18 cellular contexts compared by ENCODE assay signal in genomic region chr9:89354471-89354870, GRCh38.
"Had no signal": no experiment of that assay in that cellular context is flagged by ENCODE, and none has a peak within 500 bp of the region (broad histone marks: within the 10 kb centered on the region; RNA-seq: fewer than 3 reads in every experiment).

No MANE protein-coding gene starts in this region.

- H3K27me3 ChIP-seq: body of pancreas, tibial artery had no signal

- H3K9me3 Mint-ChIP-seq: activated naive CD4-positive, alpha-beta T cell treated with anti-CD3 and anti-CD28 coated beads, Interleukin-2, amount 50 U/mL, for 24 hours; activated T-helper 2 cell treated with anti-CD3 and anti-CD28 coated beads, Interferon-gamma antibody, Interleukin-2, Interleukin-4, amounts not matched to agents 10 μg/mL and 5 μg/mL and 100 μg/mL, durations not matched to agents 14 hours and 24 hours and 36 hours; dendritic cell treated with granulocyte-macrophage colony-stimulating factor and Interleukin-4, amounts not matched to agents 40 ng/mL and 50 ng/mL, for 4 days; natural killer cell had no signal

- H3K27ac Mint-ChIP-seq: activated T-helper 2 cell treated with anti-CD3 and anti-CD28 coated beads, Interferon-gamma antibody, Interleukin-2, Interleukin-4, amounts not matched to agents 10 μg/mL and 5 μg/mL and 100 μg/mL, durations not matched to agents 14 hours and 24 hours and 36 hours; dendritic cell treated with granulocyte-macrophage colony-stimulating factor and Interleukin-4, amounts not matched to agents 40 ng/mL and 50 ng/mL, for 4 days had no signal

- H3K4me3 ChIP-seq: body of pancreas, lower lobe of right lung, tibial artery had no signal

- ATAC-seq: activated CD4-positive, CD25-positive, alpha-beta regulatory T cell treated with anti-CD3 and anti-CD28 coated beads, Interleukin-2, amount 50 U/mL, for 24 hours; body of pancreas; esophagus mucosa; left cardiac atrium; lower lobe of right lung; natural killer cell had no signal

- H3K9me3 ChIP-seq: body of pancreas, lower lobe of right lung, tibial artery had no signal

- H3K27ac ChIP-seq: body of pancreas, lower lobe of right lung, tibial artery had no signal

- H3K4me3 Mint-ChIP-seq: activated naive CD4-positive, alpha-beta T cell treated with anti-CD3 and anti-CD28 coated beads, Interleukin-2, amount 50 U/mL, for 24 hours; dendritic cell treated with granulocyte-macrophage colony-stimulating factor and Interleukin-4, amounts not matched to agents 40 ng/mL and 50 ng/mL, for 4 days; natural killer cell had no signal

- H3K4me1 ChIP-seq: body of pancreas, tibial artery had no signal

- H3K27me3 Mint-ChIP-seq: activated naive CD4-positive, alpha-beta T cell treated with anti-CD3 and anti-CD28 coated beads, Interleukin-2, amount 50 U/mL, for 24 hours; dendritic cell treated with granulocyte-macrophage colony-stimulating factor and Interleukin-4, amounts not matched to agents 40 ng/mL and 50 ng/mL, for 4 days had no signal

- DNase-seq: activated CD4-positive, alpha-beta T cell treated with anti-CD3 and anti-CD28 coated beads, Interleukin-2, amount 50 U/mL, for 48 hours; activated CD8-positive, alpha-beta memory T cell treated with anti-CD3 and anti-CD28 coated beads, Interleukin-2, amount 50 U/mL, for 48 hours; amniotic stem cell; body of pancreas; glutamatergic neuron; left cardiac atrium; lower lobe of right lung; natural killer cell; occipital lobe; stimulated activated CD4-positive, alpha-beta T cell treated with anti-CD3 and anti-CD28 coated beads, Interleukin-12 subunit alpha, Interleukin-12 subunit beta, amount 100 ng/mL, for 4 hours; stimulated activated CD4-positive, alpha-beta T cell treated with anti-CD3 and anti-CD28 coated beads, Interleukin-4, amount 100 ng/mL, for 24 hours; SW 1271; tibial artery had no signal
